ENCODE assay signal across 1 cellular context in the genomic region with DNA sequence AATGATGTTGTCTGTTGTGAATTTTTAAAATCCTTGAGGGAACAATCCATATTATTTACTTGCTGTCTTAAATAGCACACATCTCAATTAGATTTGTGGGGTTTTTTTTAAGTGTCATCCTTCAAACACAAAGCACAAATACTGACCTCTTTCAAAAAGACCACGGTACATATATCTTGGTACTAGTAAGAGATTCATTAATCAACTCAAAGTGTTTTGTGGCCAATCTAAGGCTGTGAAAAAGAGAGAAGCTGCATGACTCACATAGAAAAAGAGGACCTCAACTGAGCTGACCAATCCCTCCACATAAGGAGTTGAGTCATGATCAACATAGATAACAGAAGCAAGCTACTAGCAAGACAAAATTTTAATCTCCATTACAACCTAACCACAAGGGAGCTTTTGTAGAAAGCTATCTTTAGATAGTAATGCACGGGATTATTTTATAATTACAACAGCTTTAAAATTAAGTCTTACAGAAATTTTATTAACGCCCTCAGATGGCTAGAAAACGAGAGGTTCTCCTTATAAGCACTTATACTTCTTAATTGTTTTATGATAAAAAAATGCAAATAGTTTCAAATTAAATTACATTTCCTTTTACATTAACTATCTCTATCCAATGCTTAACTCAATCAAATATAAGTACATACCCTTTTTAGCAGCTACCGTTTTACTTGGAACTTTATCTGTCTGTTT.
A peak's percentile ranks its signal among the peaks of the same experiment; 100 is the strongest.
TF ChIP-seq lines count a peak whose summit lies in the region.

No MANE protein-coding gene starts in this region.

TF ChIP-seq in K562, 482 proteins besides CTCF, POLR2A, EP300 and RAD21 (continued from another document and continues in another):
- TF ChIP-seq, protein P1, sequence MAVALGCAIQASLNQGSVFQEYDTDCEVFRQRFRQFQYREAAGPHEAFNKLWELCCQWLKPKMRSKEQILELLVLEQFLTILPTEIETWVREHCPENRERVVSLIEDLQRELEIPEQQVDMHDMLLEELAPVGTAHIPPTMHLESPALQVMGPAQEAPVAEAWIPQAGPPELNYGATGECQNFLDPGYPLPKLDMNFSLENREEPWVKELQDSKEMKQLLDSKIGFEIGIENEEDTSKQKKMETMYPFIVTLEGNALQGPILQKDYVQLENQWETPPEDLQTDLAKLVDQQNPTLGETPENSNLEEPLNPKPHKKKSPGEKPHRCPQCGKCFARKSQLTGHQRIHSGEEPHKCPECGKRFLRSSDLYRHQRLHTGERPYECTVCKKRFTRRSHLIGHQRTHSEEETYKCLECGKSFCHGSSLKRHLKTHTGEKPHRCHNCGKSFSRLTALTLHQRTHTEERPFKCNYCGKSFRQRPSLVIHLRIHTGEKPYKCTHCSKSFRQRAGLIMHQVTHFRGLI (CRISPR knock-in tag; IDR thresholded peaks at IDR 0.05): no peak
- TF ChIP-seq PHF20 (IDR thresholded peaks at IDR 0.05; ENCODE audit: partially characterized antibody) (no peak), CSDE1 (IDR thresholded peaks at IDR 0.05) (no peak), PYGO2 (tag; IDR thresholded peaks at IDR 0.05) (no peak), SRSF9 (IDR thresholded peaks at IDR 0.05; ENCODE audit: borderline replicate concordance, low read depth, low read length) (no peak), RBBP5 (IDR thresholded peaks at IDR 0.05; ENCODE audit: borderline replicate concordance, insufficient read depth, low read length, poor library complexity, severe bottlenecking) (no peak), RFX1 (IDR thresholded peaks at IDR 0.05) (no peak), ZBTB1 (CRISPR knock-in tag; IDR thresholded peaks at IDR 0.05; ENCODE audit: borderline replicate concordance, low read depth) (no peak), CEBPG (CRISPR knock-in tag; IDR thresholded peaks at IDR 0.05) (no peak), CEBPG (tag; conservative IDR thresholded peaks at IDR 0.05 in 1 of 2, IDR thresholded peaks at IDR 0.05 in 1 of 2) (peak; percentile 64 to 67; a peak in 3 of 4 replicates), DNMT1 (IDR thresholded peaks at IDR 0.05) (no peak), IRF2 (CRISPR knock-in tag; IDR thresholded peaks at IDR 0.05) (no peak), LCOR (CRISPR knock-in tag; IDR thresholded peaks at IDR 0.05) (no peak), CEBPB (tag; IDR thresholded peaks at IDR 0.05) (peak; percentile 83), ZNF408 (CRISPR knock-in tag; IDR thresholded peaks at IDR 0.05; ENCODE audit: low read depth) (no peak), CTBP1 (IDR thresholded peaks at IDR 0.05; ENCODE audit: borderline replicate concordance) (0 out of 2 replicates have a peak, but pooled peaks have one; percentile 16), SRSF1 (IDR thresholded peaks at IDR 0.05; ENCODE audit: low read depth, low read length) (no peak), POU5F1 (IDR thresholded peaks at IDR 0.05; ENCODE audit: borderline replicate concordance, low read depth, low read length, partially characterized antibody) (no peak), POLR2AphosphoS5 (IDR thresholded peaks at IDR 0.05; ENCODE audit: control insufficient read depth, insufficient read depth, low read depth, low read length) (no peak), RBM34 (IDR thresholded peaks at IDR 0.05; ENCODE audit: borderline replicate concordance, insufficient read depth, low read length) (no peak), ZNF232 (CRISPR knock-in tag; IDR thresholded peaks at IDR 0.05) (no peak), RBFOX2 (IDR thresholded peaks at IDR 0.05; ENCODE audit: low read depth, low read length) (no peak), THRAP3 (IDR thresholded peaks at IDR 0.05; ENCODE audit: borderline replicate concordance) (no peak), MEF2D (tag; conservative IDR thresholded peaks at IDR 0.05; ENCODE audit: low read depth) (no peak), ZNF184 (CRISPR knock-in tag; IDR thresholded peaks at IDR 0.05) (no peak)
- TF ChIP-seq, protein P2, sequence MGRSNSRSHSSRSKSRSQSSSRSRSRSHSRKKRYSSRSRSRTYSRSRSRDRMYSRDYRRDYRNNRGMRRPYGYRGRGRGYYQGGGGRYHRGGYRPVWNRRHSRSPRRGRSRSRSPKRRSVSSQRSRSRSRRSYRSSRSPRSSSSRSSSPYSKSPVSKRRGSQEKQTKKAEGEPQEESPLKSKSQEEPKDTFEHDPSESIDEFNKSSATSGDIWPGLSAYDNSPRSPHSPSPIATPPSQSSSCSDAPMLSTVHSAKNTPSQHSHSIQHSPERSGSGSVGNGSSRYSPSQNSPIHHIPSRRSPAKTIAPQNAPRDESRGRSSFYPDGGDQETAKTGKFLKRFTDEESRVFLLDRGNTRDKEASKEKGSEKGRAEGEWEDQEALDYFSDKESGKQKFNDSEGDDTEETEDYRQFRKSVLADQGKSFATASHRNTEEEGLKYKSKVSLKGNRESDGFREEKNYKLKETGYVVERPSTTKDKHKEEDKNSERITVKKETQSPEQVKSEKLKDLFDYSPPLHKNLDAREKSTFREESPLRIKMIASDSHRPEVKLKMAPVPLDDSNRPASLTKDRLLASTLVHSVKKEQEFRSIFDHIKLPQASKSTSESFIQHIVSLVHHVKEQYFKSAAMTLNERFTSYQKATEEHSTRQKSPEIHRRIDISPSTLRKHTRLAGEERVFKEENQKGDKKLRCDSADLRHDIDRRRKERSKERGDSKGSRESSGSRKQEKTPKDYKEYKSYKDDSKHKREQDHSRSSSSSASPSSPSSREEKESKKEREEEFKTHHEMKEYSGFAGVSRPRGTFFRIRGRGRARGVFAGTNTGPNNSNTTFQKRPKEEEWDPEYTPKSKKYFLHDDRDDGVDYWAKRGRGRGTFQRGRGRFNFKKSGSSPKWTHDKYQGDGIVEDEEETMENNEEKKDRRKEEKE (IDR thresholded peaks at IDR 0.05; ENCODE audit: borderline replicate concordance in 1 of 2, control insufficient read depth in 1 of 2, low read depth in 2 of 2, low read length in 1 of 2): no peak
- TF ChIP-seq, protein P3, sequence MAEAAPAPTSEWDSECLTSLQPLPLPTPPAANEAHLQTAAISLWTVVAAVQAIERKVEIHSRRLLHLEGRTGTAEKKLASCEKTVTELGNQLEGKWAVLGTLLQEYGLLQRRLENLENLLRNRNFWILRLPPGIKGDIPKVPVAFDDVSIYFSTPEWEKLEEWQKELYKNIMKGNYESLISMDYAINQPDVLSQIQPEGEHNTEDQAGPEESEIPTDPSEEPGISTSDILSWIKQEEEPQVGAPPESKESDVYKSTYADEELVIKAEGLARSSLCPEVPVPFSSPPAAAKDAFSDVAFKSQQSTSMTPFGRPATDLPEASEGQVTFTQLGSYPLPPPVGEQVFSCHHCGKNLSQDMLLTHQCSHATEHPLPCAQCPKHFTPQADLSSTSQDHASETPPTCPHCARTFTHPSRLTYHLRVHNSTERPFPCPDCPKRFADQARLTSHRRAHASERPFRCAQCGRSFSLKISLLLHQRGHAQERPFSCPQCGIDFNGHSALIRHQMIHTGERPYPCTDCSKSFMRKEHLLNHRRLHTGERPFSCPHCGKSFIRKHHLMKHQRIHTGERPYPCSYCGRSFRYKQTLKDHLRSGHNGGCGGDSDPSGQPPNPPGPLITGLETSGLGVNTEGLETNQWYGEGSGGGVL (CRISPR knock-in tag; IDR thresholded peaks at IDR 0.05): no peak
- TF ChIP-seq, protein P4, sequence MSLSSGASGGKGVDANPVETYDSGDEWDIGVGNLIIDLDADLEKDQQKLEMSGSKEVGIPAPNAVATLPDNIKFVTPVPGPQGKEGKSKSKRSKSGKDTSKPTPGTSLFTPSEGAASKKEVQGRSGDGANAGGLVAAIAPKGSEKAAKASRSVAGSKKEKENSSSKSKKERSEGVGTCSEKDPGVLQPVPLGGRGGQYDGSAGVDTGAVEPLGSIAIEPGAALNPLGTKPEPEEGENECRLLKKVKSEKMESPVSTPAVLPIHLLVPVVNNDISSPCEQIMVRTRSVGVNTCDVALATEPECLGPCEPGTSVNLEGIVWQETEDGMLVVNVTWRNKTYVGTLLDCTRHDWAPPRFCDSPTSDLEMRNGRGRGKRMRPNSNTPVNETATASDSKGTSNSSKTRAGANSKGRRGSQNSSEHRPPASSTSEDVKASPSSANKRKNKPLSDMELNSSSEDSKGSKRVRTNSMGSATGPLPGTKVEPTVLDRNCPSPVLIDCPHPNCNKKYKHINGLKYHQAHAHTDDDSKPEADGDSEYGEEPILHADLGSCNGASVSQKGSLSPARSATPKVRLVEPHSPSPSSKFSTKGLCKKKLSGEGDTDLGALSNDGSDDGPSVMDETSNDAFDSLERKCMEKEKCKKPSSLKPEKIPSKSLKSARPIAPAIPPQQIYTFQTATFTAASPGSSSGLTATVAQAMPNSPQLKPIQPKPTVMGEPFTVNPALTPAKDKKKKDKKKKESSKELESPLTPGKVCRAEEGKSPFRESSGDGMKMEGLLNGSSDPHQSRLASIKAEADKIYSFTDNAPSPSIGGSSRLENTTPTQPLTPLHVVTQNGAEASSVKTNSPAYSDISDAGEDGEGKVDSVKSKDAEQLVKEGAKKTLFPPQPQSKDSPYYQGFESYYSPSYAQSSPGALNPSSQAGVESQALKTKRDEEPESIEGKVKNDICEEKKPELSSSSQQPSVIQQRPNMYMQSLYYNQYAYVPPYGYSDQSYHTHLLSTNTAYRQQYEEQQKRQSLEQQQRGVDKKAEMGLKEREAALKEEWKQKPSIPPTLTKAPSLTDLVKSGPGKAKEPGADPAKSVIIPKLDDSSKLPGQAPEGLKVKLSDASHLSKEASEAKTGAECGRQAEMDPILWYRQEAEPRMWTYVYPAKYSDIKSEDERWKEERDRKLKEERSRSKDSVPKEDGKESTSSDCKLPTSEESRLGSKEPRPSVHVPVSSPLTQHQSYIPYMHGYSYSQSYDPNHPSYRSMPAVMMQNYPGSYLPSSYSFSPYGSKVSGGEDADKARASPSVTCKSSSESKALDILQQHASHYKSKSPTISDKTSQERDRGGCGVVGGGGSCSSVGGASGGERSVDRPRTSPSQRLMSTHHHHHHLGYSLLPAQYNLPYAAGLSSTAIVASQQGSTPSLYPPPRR (CRISPR knock-in tag; IDR thresholded peaks at IDR 0.05; ENCODE audit: borderline replicate concordance): no peak
- TF ChIP-seq, protein P5, sequence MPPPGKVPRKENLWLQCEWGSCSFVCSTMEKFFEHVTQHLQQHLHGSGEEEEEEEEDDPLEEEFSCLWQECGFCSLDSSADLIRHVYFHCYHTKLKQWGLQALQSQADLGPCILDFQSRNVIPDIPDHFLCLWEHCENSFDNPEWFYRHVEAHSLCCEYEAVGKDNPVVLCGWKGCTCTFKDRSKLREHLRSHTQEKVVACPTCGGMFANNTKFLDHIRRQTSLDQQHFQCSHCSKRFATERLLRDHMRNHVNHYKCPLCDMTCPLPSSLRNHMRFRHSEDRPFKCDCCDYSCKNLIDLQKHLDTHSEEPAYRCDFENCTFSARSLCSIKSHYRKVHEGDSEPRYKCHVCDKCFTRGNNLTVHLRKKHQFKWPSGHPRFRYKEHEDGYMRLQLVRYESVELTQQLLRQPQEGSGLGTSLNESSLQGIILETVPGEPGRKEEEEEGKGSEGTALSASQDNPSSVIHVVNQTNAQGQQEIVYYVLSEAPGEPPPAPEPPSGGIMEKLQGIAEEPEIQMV (tag; conservative IDR thresholded peaks at IDR 0.05; ENCODE audit: low read depth): no peak
- TF ChIP-seq, protein P6, sequence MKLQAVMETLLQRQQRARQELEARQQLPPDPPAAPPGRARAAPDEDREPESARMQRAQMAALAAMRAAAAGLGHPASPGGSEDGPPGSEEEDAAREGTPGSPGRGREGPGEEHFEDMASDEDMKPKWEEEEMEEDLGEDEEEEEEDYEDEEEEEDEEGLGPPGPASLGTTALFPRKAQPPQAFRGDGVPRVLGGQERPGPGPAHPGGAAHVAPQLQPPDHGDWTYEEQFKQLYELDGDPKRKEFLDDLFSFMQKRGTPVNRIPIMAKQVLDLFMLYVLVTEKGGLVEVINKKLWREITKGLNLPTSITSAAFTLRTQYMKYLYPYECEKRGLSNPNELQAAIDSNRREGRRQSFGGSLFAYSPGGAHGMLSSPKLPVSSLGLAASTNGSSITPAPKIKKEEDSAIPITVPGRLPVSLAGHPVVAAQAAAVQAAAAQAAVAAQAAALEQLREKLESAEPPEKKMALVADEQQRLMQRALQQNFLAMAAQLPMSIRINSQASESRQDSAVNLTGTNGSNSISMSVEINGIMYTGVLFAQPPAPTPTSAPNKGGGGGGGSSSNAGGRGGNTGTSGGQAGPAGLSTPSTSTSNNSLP (IDR thresholded peaks at IDR 0.05; ENCODE audit: borderline replicate concordance, low read depth, low read length): peak; percentile 96
- TF ChIP-seq, protein P7, sequence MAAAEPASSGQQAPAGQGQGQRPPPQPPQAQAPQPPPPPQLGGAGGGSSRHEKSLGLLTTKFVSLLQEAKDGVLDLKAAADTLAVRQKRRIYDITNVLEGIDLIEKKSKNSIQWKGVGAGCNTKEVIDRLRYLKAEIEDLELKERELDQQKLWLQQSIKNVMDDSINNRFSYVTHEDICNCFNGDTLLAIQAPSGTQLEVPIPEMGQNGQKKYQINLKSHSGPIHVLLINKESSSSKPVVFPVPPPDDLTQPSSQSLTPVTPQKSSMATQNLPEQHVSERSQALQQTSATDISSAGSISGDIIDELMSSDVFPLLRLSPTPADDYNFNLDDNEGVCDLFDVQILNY (CRISPR knock-in tag; IDR thresholded peaks at IDR 0.05): no peak
- TF ChIP-seq, protein P8, sequence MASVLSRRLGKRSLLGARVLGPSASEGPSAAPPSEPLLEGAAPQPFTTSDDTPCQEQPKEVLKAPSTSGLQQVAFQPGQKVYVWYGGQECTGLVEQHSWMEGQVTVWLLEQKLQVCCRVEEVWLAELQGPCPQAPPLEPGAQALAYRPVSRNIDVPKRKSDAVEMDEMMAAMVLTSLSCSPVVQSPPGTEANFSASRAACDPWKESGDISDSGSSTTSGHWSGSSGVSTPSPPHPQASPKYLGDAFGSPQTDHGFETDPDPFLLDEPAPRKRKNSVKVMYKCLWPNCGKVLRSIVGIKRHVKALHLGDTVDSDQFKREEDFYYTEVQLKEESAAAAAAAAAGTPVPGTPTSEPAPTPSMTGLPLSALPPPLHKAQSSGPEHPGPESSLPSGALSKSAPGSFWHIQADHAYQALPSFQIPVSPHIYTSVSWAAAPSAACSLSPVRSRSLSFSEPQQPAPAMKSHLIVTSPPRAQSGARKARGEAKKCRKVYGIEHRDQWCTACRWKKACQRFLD (CRISPR knock-in tag; IDR thresholded peaks at IDR 0.05): no peak
- TF ChIP-seq, protein P9, sequence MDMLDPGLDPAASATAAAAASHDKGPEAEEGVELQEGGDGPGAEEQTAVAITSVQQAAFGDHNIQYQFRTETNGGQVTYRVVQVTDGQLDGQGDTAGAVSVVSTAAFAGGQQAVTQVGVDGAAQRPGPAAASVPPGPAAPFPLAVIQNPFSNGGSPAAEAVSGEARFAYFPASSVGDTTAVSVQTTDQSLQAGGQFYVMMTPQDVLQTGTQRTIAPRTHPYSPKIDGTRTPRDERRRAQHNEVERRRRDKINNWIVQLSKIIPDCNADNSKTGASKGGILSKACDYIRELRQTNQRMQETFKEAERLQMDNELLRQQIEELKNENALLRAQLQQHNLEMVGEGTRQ (CRISPR knock-in tag; IDR thresholded peaks at IDR 0.05): no peak
